Comparison of ENCODE assay signal across 8 cellular contexts in the genomic region with DNA sequence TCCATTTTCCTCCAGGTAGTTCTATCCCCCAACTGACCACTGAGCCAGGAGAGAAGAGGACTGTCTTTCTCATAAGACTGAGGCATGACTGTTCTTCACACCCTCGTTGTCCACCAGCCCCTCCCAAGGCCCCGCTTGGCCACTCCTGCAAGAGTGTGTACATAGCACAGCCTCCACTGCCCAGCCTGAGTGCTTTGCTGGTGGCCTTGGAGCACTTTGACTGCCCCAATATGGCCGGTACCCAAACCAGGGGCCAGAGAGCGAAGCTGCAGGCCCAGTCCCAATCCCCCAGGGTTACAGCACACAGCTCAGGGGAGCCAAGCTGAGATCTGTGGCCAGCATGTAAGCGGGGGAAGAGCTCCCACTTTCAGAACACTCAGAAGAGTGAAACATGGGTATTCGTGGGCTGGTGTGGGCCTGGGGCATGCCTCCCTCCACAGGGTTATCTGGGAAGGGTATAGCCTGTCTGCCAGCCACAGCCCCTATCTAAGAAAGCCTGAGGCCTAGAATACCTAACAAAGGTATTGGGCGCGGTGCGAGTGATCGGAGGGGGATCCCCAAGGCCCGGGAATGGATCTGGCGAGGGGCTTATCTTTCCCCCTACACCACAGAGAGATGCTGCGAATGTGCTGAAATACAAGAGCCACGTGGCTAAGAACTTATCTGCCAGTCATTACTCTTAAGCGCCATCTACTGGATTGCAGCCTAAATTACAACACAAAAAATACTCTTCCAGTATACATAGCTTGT.
DNase-seq lines count a peak whose midpoint lies in the region; ATAC-seq and TF ChIP-seq lines count a peak whose summit lies in the region.

No MANE protein-coding gene starts in this region.

- no peaks in the 10 kb centered on the region for H4K20me1 ChIP-seq in HCT116 (ENCODE audit: insufficient read depth)

- H3K4me2 ChIP-seq in HCT116 (ENCODE audit: low read length) = no peak overlapping the region

- TF ChIP-seq RAD21 in HCT116 (IDR thresholded peaks at IDR 0.05; ENCODE audit: low read depth) = peak; percentile 77

- TF ChIP-seq CTCF in AG04449 (IDR thresholded peaks at IDR 0.05; ENCODE audit: insufficient read depth, low read length, missing control alignments) (peak; percentile 25), HCT116 (IDR thresholded peaks at IDR 0.05 in 2 of 3, conservative IDR thresholded peaks at IDR 0.05 in 1 of 3; ENCODE audit: borderline replicate concordance in 1 of 3, insufficient read depth in 1 of 3, low read depth in 2 of 3, low read length in 2 of 3) (peak; percentile 56 to 72 (median 72); a peak in 5 of 6 replicates)

- intact Hi-C loops in HCT116 (cut with micrococcal nuclease) = no loop called here
- intact Hi-C loops in left colon (cut with DNase I, micrococcal nuclease) = no loop called here

- DNase-seq in AG04449 (ENCODE audit: low read depth, low spot score) (no peak), GM03348 (ENCODE audit: low spot score) (peak; percentile 9), HCT116 (ENCODE audit: low read depth, low spot score) (peak; percentile 56), MV-4-11 (lab: John Stamatoyannopoulos, UW) (peak; percentile 58), left colon (peak in 1 of 2 donors; percentile 2), NCI-H510A treated with DMSO at 0.1 percent for 48 hours (lab: John Stamatoyannopoulos, UW) (no peak)
- peak; percentile 43 to 44 for DNase-seq in activated T-cell treated with anti-CD3 and anti-CD28 coated beads, Interleukin-2, amount 50 U/mL, for 48 hours

- ATAC-seq in HCT116 (peak; percentile 93), left colon (peak; percentile 45), GM18870 (IDR thresholded peaks at IDR 0.05; ENCODE audit: unreplicated experiment) (no peak)

- H3K79me2 ChIP-seq in HCT116 (ENCODE audit: insufficient read depth, low read length) = no peaks in the 10 kb centered on the region

- TF ChIP-seq POLR2A in HCT116 (IDR thresholded peaks at IDR 0.05; ENCODE audit: borderline replicate concordance, extremely low read depth, insufficient read depth, insufficient read length) = no peak

- no peak overlapping the region for H3K9ac ChIP-seq in HCT116 (ENCODE audit: low read length)

- H3K9me3 ChIP-seq in HCT116 (ENCODE audit: control insufficient read depth in 1 of 2, insufficient read depth in 1 of 2, low read depth in 1 of 2, low read length in 2 of 2) = no peaks in the 10 kb centered on the region

- H3K27ac ChIP-seq in HCT116 (ENCODE audit: low read depth, low read length) = no peak overlapping the region

- no peaks in the 10 kb centered on the region for H3K9me2 ChIP-seq in HCT116 (ENCODE audit: insufficient read depth)

- BruUV-seq in HCT116 (replicated peaks; lab: Mats Ljungman, UMichigan) = no TSS peak

- RAD21 ChIA-PET in HCT116 (lab: Charles Lee; ENCODE audit: low non-redundant PET in 1 of 2, low total read pairs in 2 of 2, uncharacterized antibody in 2 of 2, unreplicated experiment in 2 of 2) = no interaction called here

- H3K27me3 ChIP-seq in HCT116 (ENCODE audit: insufficient read depth, low read length) = no peaks in the 10 kb centered on the region

- no peak overlapping the region for H3K4me3 ChIP-seq in AG04449 (ENCODE audit: low read depth, low read length)
- no peak overlapping the region for H3K4me3 ChIP-seq in HCT116 (replicated peaks in 1 of 2; ENCODE audit: low read depth in 1 of 2, low read length in 2 of 2)

- H3K36me3 ChIP-seq in HCT116 (ENCODE audit: control insufficient read depth in 1 of 2, insufficient read depth in 2 of 2, low read length in 2 of 2) = no peaks in the 10 kb centered on the region

- no peak overlapping the region for H2AFZ ChIP-seq in HCT116 (ENCODE audit: low read depth, low read length, poor library complexity, severe bottlenecking)

- no peaks in the 10 kb centered on the region for H3K4me1 ChIP-seq in HCT116 (ENCODE audit: control insufficient read depth in 1 of 2, insufficient read depth in 2 of 2, low read length in 2 of 2)

- POLR2A ChIA-PET in AG04449 (lab: Yijun Ruan, JAX) = no interaction called here
- POLR2A ChIA-PET in HCT116 (lab: Charles Lee) = interaction anchor here (1.0 to 1.5 kb wide), 2 partner anchors 9 to 12 kb away, joined by 3 read pairs; no protein-coding TSS in a partner anchor

- CTCF ChIA-PET in AG04449 (lab: Yijun Ruan, JAX) (interaction anchor here (0.6 to 1.5 kb wide), 8 partner anchors 9 to 437 kb away, joined by 3 to 6 read pairs (median 4); no protein-coding TSS in a partner anchor), HCT116 (lab: Charles Lee) (interaction anchor here (0.6 to 1.7 kb wide), 9 partner anchors 9 to 967 kb away, joined by 3 to 9 read pairs (median 4); no protein-coding TSS in a partner anchor)

TF ChIP-seq in HCT116, 20 proteins besides CTCF, POLR2A, EP300 and RAD21:
- peak; percentile 34; the same call in 1 of the 2 replicates for TF ChIP-seq ZFX (IDR thresholded peaks at IDR 0.05)
- TF ChIP-seq YY1 (IDR thresholded peaks at IDR 0.05; ENCODE audit: extremely low read depth, insufficient replicate concordance, low read depth, low read length) = no peak
- no peak for TF ChIP-seq FOSL1 (IDR thresholded peaks at IDR 0.05; ENCODE audit: low read depth)
- 0 out of 2 replicates have a peak, but pooled peaks have one; percentile 28 for TF ChIP-seq CBX3 (IDR thresholded peaks at IDR 0.05; ENCODE audit: low read depth)
- no peak for TF ChIP-seq TCF7L2 (IDR thresholded peaks at IDR 0.05; ENCODE audit: borderline replicate concordance, extremely low read depth, insufficient read depth, insufficient read length)
- TF ChIP-seq JUND (IDR thresholded peaks at IDR 0.05) = no peak
- TF ChIP-seq ELF1 (IDR thresholded peaks at IDR 0.05; ENCODE audit: borderline replicate concordance, low read depth) = no peak
- no peak for TF ChIP-seq SRF (IDR thresholded peaks at IDR 0.05; ENCODE audit: low read depth)
- no peak for TF ChIP-seq SP1 (IDR thresholded peaks at IDR 0.05; ENCODE audit: low read depth)
- no peak for TF ChIP-seq CEBPB (IDR thresholded peaks at IDR 0.05; ENCODE audit: low read depth)
- peak; percentile 92 for TF ChIP-seq MAX (IDR thresholded peaks at IDR 0.05)
- no peak for TF ChIP-seq EZH2 (IDR thresholded peaks at IDR 0.05)
- TF ChIP-seq, protein P1, sequence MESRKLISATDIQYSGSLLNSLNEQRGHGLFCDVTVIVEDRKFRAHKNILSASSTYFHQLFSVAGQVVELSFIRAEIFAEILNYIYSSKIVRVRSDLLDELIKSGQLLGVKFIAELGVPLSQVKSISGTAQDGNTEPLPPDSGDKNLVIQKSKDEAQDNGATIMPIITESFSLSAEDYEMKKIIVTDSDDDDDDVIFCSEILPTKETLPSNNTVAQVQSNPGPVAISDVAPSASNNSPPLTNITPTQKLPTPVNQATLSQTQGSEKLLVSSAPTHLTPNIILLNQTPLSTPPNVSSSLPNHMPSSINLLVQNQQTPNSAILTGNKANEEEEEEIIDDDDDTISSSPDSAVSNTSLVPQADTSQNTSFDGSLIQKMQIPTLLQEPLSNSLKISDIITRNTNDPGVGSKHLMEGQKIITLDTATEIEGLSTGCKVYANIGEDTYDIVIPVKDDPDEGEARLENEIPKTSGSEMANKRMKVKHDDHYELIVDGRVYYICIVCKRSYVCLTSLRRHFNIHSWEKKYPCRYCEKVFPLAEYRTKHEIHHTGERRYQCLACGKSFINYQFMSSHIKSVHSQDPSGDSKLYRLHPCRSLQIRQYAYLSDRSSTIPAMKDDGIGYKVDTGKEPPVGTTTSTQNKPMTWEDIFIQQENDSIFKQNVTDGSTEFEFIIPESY (IDR thresholded peaks at IDR 0.05; ENCODE audit: extremely low read depth, insufficient replicate concordance, low read length) = no peak

Comparison
In these comparisons a context has a peak if more than half of its experiments do, and no peak if none do; other contexts are left out.
1. DNase-seq: peak in GM03348 (single experiment), HCT116 (single experiment), MV-4-11 (single experiment) and activated T-cell treated with anti-CD3 and anti-CD28 coated beads, Interleukin-2, amount 50 U/mL, for 48 hours (2 of 2); none in AG04449 (single experiment) and NCI-H510A treated with DMSO at 0.1 percent for 48 hours (single experiment).